In genomic region chr6:37987559-37987958, GRCh38 we compare ENCODE assay signal across 21 cellular contexts.
DNase-seq lines count a peak whose midpoint lies in the region; ATAC-seq, FAIRE-seq and TF ChIP-seq lines count a peak whose summit lies in the region.
"Had no signal": no experiment of that assay in that cellular context is flagged by ENCODE, and none has a peak within 500 bp of the region (broad histone marks: within the 10 kb centered on the region; RNA-seq: fewer than 3 reads in every experiment).

No MANE protein-coding gene starts in this region.

- TF ChIP-seq CTCF in left ventricle myocardium inferior (IDR thresholded peaks at IDR 0.05; ENCODE audit: borderline replicate concordance) (no peak), mesothelial cell of epicardium (IDR thresholded peaks at IDR 0.05; ENCODE audit: unreplicated experiment) (no peak), spleen (IDR thresholded peaks at IDR 0.05 in 8 of 11, conservative IDR thresholded peaks at IDR 0.05 in 3 of 11) (no peak), lower lobe of right lung (IDR thresholded peaks at IDR 0.05) (no peak)

- H3K27ac Mint-ChIP-seq in activated naive CD8-positive, alpha-beta T cell = peak overlapping the region; percentile 79
- H3K27ac Mint-ChIP-seq in mesothelial cell of epicardium = peak overlapping the region; percentile 41
- H3K27ac Mint-ChIP-seq: activated naive CD8-positive, alpha-beta T cell treated with anti-CD3 and anti-CD28 coated beads, Interleukin-2, amount 10 ng/mL, durations not matched to agents 7 days and 5 days; neural progenitor cell had no signal

- FAIRE-seq in HTR-8/SVneo (lab: Jason Lieb, UNC) = no peak

- H3K9me3 ChIP-seq in right cardiac atrium (ENCODE audit: control insufficient read depth, low read length) = no peaks in the 10 kb centered on the region
- H3K9me3 ChIP-seq in left ventricle myocardium inferior (replicated peaks) = no peaks in the 10 kb centered on the region
- no peaks in the 10 kb centered on the region for H3K9me3 ChIP-seq in spleen
- H3K9me3 ChIP-seq in lower lobe of right lung = no peaks in the 10 kb centered on the region
- H3K9me3 ChIP-seq: body of pancreas, MG63, mucosa of descending colon had no signal

- H3K36me3 ChIP-seq in left ventricle myocardium inferior (no peaks in the 10 kb centered on the region), spleen (no peaks in the 10 kb centered on the region), lower lobe of right lung (no peaks in the 10 kb centered on the region)
- H3K36me3 ChIP-seq: MG63, neural progenitor cell had no signal

- no peak overlapping the region for H3K4me3 Mint-ChIP-seq in activated naive CD8-positive, alpha-beta T cell
- no peak overlapping the region for H3K4me3 Mint-ChIP-seq in mesothelial cell of epicardium
- H3K4me3 Mint-ChIP-seq: activated naive CD8-positive, alpha-beta T cell treated with anti-CD3 and anti-CD28 coated beads, Interleukin-2, amount 10 ng/mL, durations not matched to agents 7 days and 5 days; CD4-positive, CD25-positive, alpha-beta regulatory T cell; immature natural killer cell; neural progenitor cell had no signal

- peaks cover 9% of the 10 kb centered on the region for H3K4me1 ChIP-seq in right cardiac atrium (ENCODE audit: control insufficient read depth, insufficient read depth, low read length)
- peaks cover 74% of the 10 kb centered on the region for H3K4me1 ChIP-seq in left ventricle myocardium inferior
- peaks cover 15 to 95% (median 50%) of the 10 kb centered on the region in 6 donors for H3K4me1 ChIP-seq in spleen
- H3K4me1 ChIP-seq in lower lobe of right lung = peaks cover 28% of the 10 kb centered on the region

- peak overlapping the region; percentile 19 for H3K27ac ChIP-seq in right cardiac atrium (ENCODE audit: low read length)
- H3K27ac ChIP-seq in left ventricle myocardium inferior (replicated peaks) = no peak overlapping the region
- no peak overlapping the region for H3K27ac ChIP-seq in spleen
- no peak overlapping the region for H3K27ac ChIP-seq in lower lobe of right lung
- H3K27ac ChIP-seq: foreskin keratinocyte, neural progenitor cell had no signal

- intact Hi-C loops in right cardiac atrium (cut with DNase I) = no loop called here
- intact Hi-C loops in left ventricle myocardium inferior (cut with micrococcal nuclease) = no loop called here
- intact Hi-C loops in spleen (cut with DNase I; ENCODE audit: low total_unique reads) = no loop called here
- intact Hi-C loops in lower lobe of right lung (cut with DNase I) = no loop called here

- H3K9me3 Mint-ChIP-seq in activated naive CD8-positive, alpha-beta T cell (ENCODE audit: low read depth) = no peaks in the 10 kb centered on the region
- no peaks in the 10 kb centered on the region for H3K9me3 Mint-ChIP-seq in mesothelial cell of epicardium
- H3K9me3 Mint-ChIP-seq: activated naive CD8-positive, alpha-beta T cell treated with anti-CD3 and anti-CD28 coated beads, Interleukin-2, amount 10 ng/mL, durations not matched to agents 7 days and 5 days; CD4-positive, CD25-positive, alpha-beta regulatory T cell; immature natural killer cell; neural progenitor cell had no signal

- 73% methylated on average over 2 of the region's 2 CpGs for WGBS in right cardiac atrium
- 89 to 97% (median 92%) methylated on average over 2 of the region's 2 CpGs for WGBS in spleen, 5 donors

- peaks cover 2% of the 10 kb centered on the region for H3K36me3 Mint-ChIP-seq in activated naive CD8-positive, alpha-beta T cell
- H3K36me3 Mint-ChIP-seq in mesothelial cell of epicardium = no peaks in the 10 kb centered on the region
- H3K36me3 Mint-ChIP-seq: activated naive CD8-positive, alpha-beta T cell treated with anti-CD3 and anti-CD28 coated beads, Interleukin-2, amount 10 ng/mL, durations not matched to agents 7 days and 5 days; CD4-positive, CD25-positive, alpha-beta regulatory T cell; immature natural killer cell; neural progenitor cell had no signal

- no peak overlapping the region for H3K4me3 ChIP-seq in right cardiac atrium (ENCODE audit: low read length)
- no peak overlapping the region for H3K4me3 ChIP-seq in left ventricle myocardium inferior
- no peak overlapping the region for H3K4me3 ChIP-seq in spleen
- no peak overlapping the region for H3K4me3 ChIP-seq in lower lobe of right lung
- H3K4me3 ChIP-seq: body of pancreas, MG63, mucosa of descending colon, neural progenitor cell had no signal

- ATAC-seq in right cardiac atrium (no peak), GM19351 (IDR thresholded peaks at IDR 0.05; ENCODE audit: unreplicated experiment) (no peak), lower lobe of right lung (no peak)
- ATAC-seq: body of pancreas, mucosa of descending colon had no signal

- H3K27me3 Mint-ChIP-seq in activated naive CD8-positive, alpha-beta T cell = no peaks in the 10 kb centered on the region
- H3K27me3 Mint-ChIP-seq in mesothelial cell of epicardium (ENCODE audit: low read depth) = no peaks in the 10 kb centered on the region
- H3K27me3 Mint-ChIP-seq: activated naive CD8-positive, alpha-beta T cell treated with anti-CD3 and anti-CD28 coated beads, Interleukin-2, amount 10 ng/mL, durations not matched to agents 7 days and 5 days; CD4-positive, CD25-positive, alpha-beta regulatory T cell had no signal

- H3K27me3 ChIP-seq in right cardiac atrium (ENCODE audit: control insufficient read depth, insufficient read depth) (no peaks in the 10 kb centered on the region), left ventricle myocardium inferior (ENCODE audit: low read depth) (no peaks in the 10 kb centered on the region), spleen (replicated peaks in 1 of 7) (no peaks in the 10 kb centered on the region), lower lobe of right lung (ENCODE audit: low read depth) (no peaks in the 10 kb centered on the region)
- H3K27me3 ChIP-seq: body of pancreas, foreskin keratinocyte, MG63, neural progenitor cell had no signal

- no peak for TF ChIP-seq POLR2A in spleen (IDR thresholded peaks at IDR 0.05)

- H3K4me1 Mint-ChIP-seq in activated naive CD8-positive, alpha-beta T cell (ENCODE audit: low read depth) = peaks cover 76% of the 10 kb centered on the region
- peaks cover 39% of the 10 kb centered on the region for H3K4me1 Mint-ChIP-seq in mesothelial cell of epicardium

- DNase-seq in right cardiac atrium (no peak), left ventricle myocardium inferior (no peak), mesothelial cell of epicardium (ENCODE audit: low spot score in 2 of 2, unreplicated experiment in 2 of 2) (no peak), spleen (no peak), HTR-8/SVneo (ENCODE audit: insufficient read length, low spot score) (no peak), lower lobe of right lung (no peak)
- DNase-seq: activated CD4-positive, CD25-positive, alpha-beta regulatory T cell; activated naive CD8-positive, alpha-beta T cell treated with anti-CD3 and anti-CD28 coated beads, Interleukin-2, amount 10 ng/mL, durations not matched to agents 7 days and 5 days; body of pancreas; CD4-positive, CD25-positive, alpha-beta regulatory T cell; effector CD4-positive, alpha-beta T cell; foreskin keratinocyte; immature natural killer cell; mucosa of descending colon; NCI-H1436; NCI-H526; T-helper 9 cell had no signal
